9 cellular contexts compared by ENCODE assay signal in the genomic region with DNA sequence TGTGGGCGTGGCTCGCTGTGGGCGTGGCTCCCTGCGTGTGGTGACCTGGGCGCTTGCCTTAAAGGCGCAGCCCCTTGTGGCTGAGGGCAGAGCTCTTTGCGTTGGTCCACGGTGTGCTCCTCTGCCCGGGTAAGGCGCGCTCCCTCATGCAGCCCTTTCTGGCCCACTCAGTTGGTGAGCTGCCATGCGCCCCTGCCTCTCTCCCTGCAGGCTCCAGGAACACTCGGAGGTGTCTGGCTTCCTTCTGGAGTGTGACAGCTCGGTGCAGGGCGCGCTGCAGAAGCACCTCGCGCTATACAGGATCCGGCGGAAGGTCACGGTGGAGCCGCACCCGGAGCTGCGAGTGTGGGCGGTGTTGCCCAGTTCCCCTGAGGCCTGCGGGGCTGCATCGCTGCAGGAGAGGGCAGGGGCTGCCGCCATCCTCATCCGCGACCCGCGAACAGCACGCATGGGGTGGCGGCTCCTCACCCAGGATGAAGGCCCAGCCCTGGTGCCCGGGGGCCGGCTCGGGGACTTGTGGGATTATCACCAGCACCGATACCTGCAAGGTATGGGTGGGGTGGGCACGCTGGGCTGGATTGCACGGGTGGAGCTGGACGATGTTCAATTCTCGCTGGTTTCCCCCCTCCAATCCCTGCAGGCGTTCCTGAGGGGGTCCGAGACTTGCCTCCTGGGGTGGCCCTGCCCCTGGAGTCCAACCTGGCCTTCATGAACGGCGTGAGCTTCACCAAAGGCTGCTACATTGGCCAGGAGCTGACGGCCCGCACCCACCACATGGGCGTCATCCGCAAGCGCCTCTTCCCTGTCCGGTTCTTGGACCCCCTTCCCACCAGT. TPM values are rescaled to one million over a fixed set of nuclear protein-coding genes. Genes with fewer than 3 reads are reported as not detected.
DNase-seq lines count a peak whose midpoint lies in the region; ATAC-seq and TF ChIP-seq lines count a peak whose summit lies in the region.
"Had no signal": no experiment of that assay in that cellular context is flagged by ENCODE, and none has a peak within 500 bp of the region (broad histone marks: within the 10 kb centered on the region; RNA-seq: fewer than 3 reads in every experiment).

No MANE protein-coding gene starts in this region.

- intact Hi-C loops in left ventricle myocardium superior (cut with micrococcal nuclease): no loop called here

- H3K27ac ChIP-seq in 22Rv1: peak overlapping the region; percentile 65

- no peak for TF ChIP-seq CTCF in 22Rv1 (IDR thresholded peaks at IDR 0.05)

- DNase-seq in ELF-1 (ENCODE audit: low read depth, low spot score) (peak; percentile 74), left ventricle myocardium superior (no peak), NCI-H1694 treated with DMSO at 0.1 percent for 48 hours (lab: John Stamatoyannopoulos, UW) (no peak)
- DNase-seq: NCI-H510A treated with DMSO at 0.1 percent for 48 hours had no signal

- TF ChIP-seq POLR2A in GM18505 (IDR thresholded peaks at IDR 0.05; ENCODE audit: borderline replicate concordance, extremely low read depth, insufficient read depth, insufficient read length): no peak

- ATAC-seq in SK-N-SH treated with all-trans-retinoic acid at 6 μM for 48 hours: peak; percentile 28
- ATAC-seq in left ventricle myocardium superior: peak; percentile 13
- ATAC-seq in GM21786 (IDR thresholded peaks at IDR 0.05; ENCODE audit: unreplicated experiment): no peak
- no peak for ATAC-seq in GM21447 (IDR thresholded peaks at IDR 0.05; ENCODE audit: unreplicated experiment)
- ATAC-seq in GM18505 (IDR thresholded peaks at IDR 0.05; ENCODE audit: unreplicated experiment): no peak

TF ChIP-seq in SK-N-SH treated with all-trans-retinoic acid at 6 μM for 48 hours, 23 proteins besides CTCF, POLR2A, EP300 and RAD21:
- TF ChIP-seq OSR1 (CRISPR knock-in tag; IDR thresholded peaks at IDR 0.05): no peak
- TF ChIP-seq PPARA (CRISPR knock-in tag; IDR thresholded peaks at IDR 0.05; ENCODE audit: borderline replicate concordance): no peak
- TF ChIP-seq, protein P1, sequence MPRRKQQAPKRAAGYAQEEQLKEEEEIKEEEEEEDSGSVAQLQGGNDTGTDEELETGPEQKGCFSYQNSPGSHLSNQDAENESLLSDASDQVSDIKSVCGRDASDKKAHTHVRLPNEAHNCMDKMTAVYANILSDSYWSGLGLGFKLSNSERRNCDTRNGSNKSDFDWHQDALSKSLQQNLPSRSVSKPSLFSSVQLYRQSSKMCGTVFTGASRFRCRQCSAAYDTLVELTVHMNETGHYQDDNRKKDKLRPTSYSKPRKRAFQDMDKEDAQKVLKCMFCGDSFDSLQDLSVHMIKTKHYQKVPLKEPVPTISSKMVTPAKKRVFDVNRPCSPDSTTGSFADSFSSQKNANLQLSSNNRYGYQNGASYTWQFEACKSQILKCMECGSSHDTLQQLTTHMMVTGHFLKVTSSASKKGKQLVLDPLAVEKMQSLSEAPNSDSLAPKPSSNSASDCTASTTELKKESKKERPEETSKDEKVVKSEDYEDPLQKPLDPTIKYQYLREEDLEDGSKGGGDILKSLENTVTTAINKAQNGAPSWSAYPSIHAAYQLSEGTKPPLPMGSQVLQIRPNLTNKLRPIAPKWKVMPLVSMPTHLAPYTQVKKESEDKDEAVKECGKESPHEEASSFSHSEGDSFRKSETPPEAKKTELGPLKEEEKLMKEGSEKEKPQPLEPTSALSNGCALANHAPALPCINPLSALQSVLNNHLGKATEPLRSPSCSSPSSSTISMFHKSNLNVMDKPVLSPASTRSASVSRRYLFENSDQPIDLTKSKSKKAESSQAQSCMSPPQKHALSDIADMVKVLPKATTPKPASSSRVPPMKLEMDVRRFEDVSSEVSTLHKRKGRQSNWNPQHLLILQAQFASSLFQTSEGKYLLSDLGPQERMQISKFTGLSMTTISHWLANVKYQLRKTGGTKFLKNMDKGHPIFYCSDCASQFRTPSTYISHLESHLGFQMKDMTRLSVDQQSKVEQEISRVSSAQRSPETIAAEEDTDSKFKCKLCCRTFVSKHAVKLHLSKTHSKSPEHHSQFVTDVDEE (CRISPR knock-in tag; IDR thresholded peaks at IDR 0.05): no peak
- no peak for TF ChIP-seq ISL1 (CRISPR knock-in tag; IDR thresholded peaks at IDR 0.05)
- no peak for TF ChIP-seq ARNTL (CRISPR knock-in tag; IDR thresholded peaks at IDR 0.05; ENCODE audit: borderline replicate concordance, low read depth)
- TF ChIP-seq, protein P2, sequence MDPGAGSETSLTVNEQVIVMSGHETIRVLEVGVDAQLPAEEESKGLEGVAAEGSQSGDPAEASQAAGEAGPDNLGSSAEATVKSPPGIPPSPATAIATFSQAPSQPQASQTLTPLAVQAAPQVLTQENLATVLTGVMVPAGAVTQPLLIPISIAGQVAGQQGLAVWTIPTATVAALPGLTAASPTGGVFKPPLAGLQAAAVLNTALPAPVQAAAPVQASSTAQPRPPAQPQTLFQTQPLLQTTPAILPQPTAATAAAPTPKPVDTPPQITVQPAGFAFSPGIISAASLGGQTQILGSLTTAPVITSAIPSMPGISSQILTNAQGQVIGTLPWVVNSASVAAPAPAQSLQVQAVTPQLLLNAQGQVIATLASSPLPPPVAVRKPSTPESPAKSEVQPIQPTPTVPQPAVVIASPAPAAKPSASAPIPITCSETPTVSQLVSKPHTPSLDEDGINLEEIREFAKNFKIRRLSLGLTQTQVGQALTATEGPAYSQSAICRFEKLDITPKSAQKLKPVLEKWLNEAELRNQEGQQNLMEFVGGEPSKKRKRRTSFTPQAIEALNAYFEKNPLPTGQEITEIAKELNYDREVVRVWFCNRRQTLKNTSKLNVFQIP (CRISPR knock-in tag; IDR thresholded peaks at IDR 0.05; ENCODE audit: borderline replicate concordance, low read depth): no peak
- no peak for TF ChIP-seq TCF4 (CRISPR knock-in tag; IDR thresholded peaks at IDR 0.05; ENCODE audit: borderline replicate concordance)
- no peak for TF ChIP-seq ZFP3 (CRISPR knock-in tag; IDR thresholded peaks at IDR 0.05)
- TF ChIP-seq GLIS3 (CRISPR knock-in tag; IDR thresholded peaks at IDR 0.05): no peak
- no peak for TF ChIP-seq RARB (CRISPR knock-in tag; IDR thresholded peaks at IDR 0.05)
- no peak for TF ChIP-seq ZFP30 (CRISPR knock-in tag; IDR thresholded peaks at IDR 0.05)
- no peak for TF ChIP-seq TOX (CRISPR knock-in tag; IDR thresholded peaks at IDR 0.05; ENCODE audit: borderline replicate concordance)
- TF ChIP-seq ZNF8 (CRISPR knock-in tag; IDR thresholded peaks at IDR 0.05): no peak
- no peak for TF ChIP-seq ZNF70 (CRISPR knock-in tag; IDR thresholded peaks at IDR 0.05)
- TF ChIP-seq, protein P3, sequence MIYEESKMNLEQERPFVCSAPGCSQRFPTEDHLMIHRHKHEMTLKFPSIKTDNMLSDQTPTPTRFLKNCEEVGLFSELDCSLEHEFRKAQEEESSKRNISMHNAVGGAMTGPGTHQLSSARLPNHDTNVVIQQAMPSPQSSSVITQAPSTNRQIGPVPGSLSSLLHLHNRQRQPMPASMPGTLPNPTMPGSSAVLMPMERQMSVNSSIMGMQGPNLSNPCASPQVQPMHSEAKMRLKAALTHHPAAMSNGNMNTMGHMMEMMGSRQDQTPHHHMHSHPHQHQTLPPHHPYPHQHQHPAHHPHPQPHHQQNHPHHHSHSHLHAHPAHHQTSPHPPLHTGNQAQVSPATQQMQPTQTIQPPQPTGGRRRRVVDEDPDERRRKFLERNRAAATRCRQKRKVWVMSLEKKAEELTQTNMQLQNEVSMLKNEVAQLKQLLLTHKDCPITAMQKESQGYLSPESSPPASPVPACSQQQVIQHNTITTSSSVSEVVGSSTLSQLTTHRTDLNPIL (CRISPR knock-in tag; IDR thresholded peaks at IDR 0.05; ENCODE audit: low read depth): no peak
- TF ChIP-seq ZNF565 (CRISPR knock-in tag; conservative IDR thresholded peaks at IDR 0.05; ENCODE audit: low read depth): no peak
- TF ChIP-seq CSDC2 (CRISPR knock-in tag; IDR thresholded peaks at IDR 0.05): no peak
TF ChIP-seq in SK-N-SH treated with all-trans-retinoic acid at 6 μM for 48 hours: peak in this region for 0.

RNA-seq across cellular contexts. Expression of a gene that starts 9.1 kb away (rescaled TPM):
- total RNA-seq in left ventricle myocardium superior: 11.2 TPM

RNA-seq across cellular contexts. Expression of a gene that starts 25.0 kb away (rescaled TPM):
- 1.7 TPM for total RNA-seq in left ventricle myocardium superior

RNA-seq across cellular contexts. Expression of a gene that starts 33.1 kb away (rescaled TPM):
- 316 TPM for total RNA-seq in left ventricle myocardium superior

RNA-seq across cellular contexts. Expression of a gene that starts 34.6 kb away (rescaled TPM):
- total RNA-seq in left ventricle myocardium superior: 175 TPM

Comparison
In these comparisons a context has a peak if more than half of its experiments do, and no peak if none do; other contexts are left out.
1. ATAC-seq: peak in SK-N-SH treated with all-trans-retinoic acid at 6 μM for 48 hours (single experiment) and left ventricle myocardium superior (single experiment); none in GM21786 (single experiment), GM21447 (single experiment) and GM18505 (single experiment).